In genomic region chr15:74542192-74543042, GRCh38 we compare ENCODE assay signal across 1 cellular context.
TF ChIP-seq lines count a peak whose summit lies in the region.

No MANE protein-coding gene starts in this region.

TF ChIP-seq in HepG2, 621 proteins besides CTCF, POLR2A, EP300 and RAD21 (continued from another document):
- TF ChIP-seq ZNF766 (CRISPR knock-in tag; IDR thresholded peaks at IDR 0.05; ENCODE audit: borderline replicate concordance): no peak
- TF ChIP-seq KAT7 (CRISPR knock-in tag; IDR thresholded peaks at IDR 0.05; ENCODE audit: borderline replicate concordance): no peak
- no peak for TF ChIP-seq KAT8 (CRISPR knock-in tag; IDR thresholded peaks at IDR 0.05)
- no peak for TF ChIP-seq NR2F1 (CRISPR knock-in tag; IDR thresholded peaks at IDR 0.05)
- no peak for TF ChIP-seq HNRNPK (IDR thresholded peaks at IDR 0.05; ENCODE audit: low read depth, low read length, poor library complexity, severe bottlenecking)
- no peak for TF ChIP-seq NFE2L1 (CRISPR knock-in tag; IDR thresholded peaks at IDR 0.05; ENCODE audit: borderline replicate concordance)
- TF ChIP-seq GATAD2A (CRISPR knock-in tag; IDR thresholded peaks at IDR 0.05): no peak
- TF ChIP-seq, protein P1, sequence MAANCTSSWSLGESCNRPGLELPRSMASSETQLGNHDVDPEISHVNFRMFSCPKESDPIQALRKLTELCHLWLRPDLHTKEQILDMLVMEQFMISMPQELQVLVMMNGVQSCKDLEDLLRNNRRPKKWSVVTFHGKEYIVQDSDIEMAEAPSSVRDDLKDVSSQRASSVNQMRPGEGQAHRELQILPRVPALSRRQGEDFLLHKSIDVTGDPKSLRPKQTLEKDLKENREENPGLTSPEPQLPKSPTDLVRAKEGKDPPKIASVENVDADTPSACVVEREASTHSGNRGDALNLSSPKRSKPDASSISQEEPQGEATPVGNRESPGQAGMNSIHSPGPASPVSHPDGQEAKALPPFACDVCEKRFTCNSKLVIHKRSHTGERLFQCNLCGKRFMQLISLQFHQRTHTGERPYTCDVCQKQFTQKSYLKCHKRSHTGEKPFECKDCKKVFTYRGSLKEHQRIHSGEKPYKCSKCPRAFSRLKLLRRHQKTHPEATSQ (CRISPR knock-in tag; IDR thresholded peaks at IDR 0.05; ENCODE audit: borderline replicate concordance): no peak
- no peak for TF ChIP-seq MYNN (CRISPR knock-in tag; IDR thresholded peaks at IDR 0.05; ENCODE audit: low read depth)
TF ChIP-seq in HepG2: peak in this region for 0.
